2 cellular contexts compared by ENCODE assay signal in the genomic region with DNA sequence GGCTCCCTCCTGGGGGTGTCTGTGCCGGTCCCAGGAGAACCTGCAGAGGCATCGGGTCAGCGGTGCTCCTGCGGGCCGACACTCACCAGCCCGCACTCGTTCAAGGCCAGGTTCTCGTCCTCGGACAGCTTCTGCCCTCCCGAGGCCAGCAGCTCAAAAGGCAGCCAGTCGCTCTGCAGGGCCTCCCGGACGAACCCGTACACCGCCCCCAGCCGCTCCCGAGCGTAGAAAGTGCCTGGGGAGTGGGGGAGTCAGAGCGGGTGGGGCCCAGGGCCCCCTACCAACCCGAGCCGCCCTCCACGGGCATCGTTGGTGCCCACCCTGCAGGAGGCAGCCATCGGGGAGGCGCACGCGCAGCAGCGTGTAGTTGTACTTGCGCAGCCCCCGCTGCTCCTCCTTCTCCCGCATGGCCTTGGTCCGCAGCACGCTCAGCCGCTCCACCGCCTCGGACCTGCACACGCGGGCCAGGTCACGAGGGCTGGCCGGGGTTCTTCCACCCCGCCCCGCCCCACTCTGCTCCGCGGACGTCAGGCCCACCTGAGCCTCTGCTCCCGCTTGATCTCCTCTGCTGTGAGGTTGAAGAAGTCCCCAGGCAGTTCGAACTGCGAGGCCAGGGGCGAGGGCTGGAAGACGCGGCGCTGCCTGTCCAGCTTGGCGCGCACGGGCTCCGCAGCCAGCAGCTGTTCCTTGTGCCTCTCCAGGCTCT.
TF ChIP-seq lines count a peak whose summit lies in the region.

No MANE protein-coding gene starts in this region.

TF ChIP-seq in WTC11, 78 proteins besides CTCF, POLR2A, EP300 and RAD21:
- TF ChIP-seq MLX (CRISPR knock-in tag; IDR thresholded peaks at IDR 0.05) (no peak), SOX15 (CRISPR knock-in tag; IDR thresholded peaks at IDR 0.05) (no peak)
- TF ChIP-seq, protein P1, sequence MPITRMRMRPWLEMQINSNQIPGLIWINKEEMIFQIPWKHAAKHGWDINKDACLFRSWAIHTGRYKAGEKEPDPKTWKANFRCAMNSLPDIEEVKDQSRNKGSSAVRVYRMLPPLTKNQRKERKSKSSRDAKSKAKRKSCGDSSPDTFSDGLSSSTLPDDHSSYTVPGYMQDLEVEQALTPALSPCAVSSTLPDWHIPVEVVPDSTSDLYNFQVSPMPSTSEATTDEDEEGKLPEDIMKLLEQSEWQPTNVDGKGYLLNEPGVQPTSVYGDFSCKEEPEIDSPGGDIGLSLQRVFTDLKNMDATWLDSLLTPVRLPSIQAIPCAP (CRISPR knock-in tag; IDR thresholded peaks at IDR 0.05) = no peak
- TF ChIP-seq, protein P2, sequence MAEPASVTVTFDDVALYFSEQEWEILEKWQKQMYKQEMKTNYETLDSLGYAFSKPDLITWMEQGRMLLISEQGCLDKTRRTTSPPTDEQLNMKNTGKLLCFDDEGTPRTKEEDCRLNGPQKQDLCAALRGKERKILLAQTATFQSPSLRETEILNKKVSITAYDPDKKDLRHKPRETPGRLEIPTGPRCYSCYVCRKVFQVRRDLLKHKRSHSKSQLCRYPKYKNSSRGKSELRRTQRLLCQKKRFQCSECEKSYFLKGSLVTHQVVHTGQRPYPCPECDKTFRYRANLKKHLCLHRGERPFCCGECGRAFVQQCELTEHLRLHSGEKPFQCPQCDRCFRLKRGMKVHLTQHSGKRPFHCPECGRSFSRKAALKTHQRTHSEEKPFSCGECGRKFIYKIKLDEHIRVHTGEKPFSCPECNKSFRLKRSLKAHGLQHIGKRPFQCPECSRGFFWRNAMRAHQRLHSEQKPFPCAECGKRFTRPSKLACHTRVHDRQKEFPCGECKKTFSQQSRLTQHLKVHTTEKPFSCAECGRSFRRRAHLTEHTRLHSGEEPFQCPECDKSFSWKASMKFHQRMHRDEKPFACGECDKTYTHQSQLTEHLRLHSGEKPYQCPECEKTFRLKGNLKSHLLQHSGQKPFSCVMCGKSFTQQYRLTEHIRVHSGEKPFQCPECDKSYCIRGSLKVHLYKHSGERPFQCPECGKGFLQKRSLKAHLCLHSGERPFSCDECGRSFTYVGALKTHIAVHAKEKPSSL (CRISPR knock-in tag; conservative IDR thresholded peaks at IDR 0.05) = 0 out of 2 replicates have a peak, but pooled peaks have one; percentile 65

TF ChIP-seq in HepG2, 621 proteins besides CTCF, POLR2A, EP300 and RAD21 (continues in another document):
- TF ChIP-seq, protein P3, sequence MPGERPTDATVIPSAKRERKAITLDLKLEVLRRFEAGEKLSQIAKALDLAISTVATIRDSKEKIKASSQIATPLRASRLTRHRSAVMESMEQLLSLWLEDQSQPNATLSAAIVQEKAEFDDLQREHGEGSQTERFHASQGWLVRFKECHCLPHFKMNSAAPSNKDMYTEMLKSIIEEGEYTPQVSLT (CRISPR knock-in tag; IDR thresholded peaks at IDR 0.05; ENCODE audit: borderline replicate concordance, low read depth) = no peak
- TF ChIP-seq, protein P4, sequence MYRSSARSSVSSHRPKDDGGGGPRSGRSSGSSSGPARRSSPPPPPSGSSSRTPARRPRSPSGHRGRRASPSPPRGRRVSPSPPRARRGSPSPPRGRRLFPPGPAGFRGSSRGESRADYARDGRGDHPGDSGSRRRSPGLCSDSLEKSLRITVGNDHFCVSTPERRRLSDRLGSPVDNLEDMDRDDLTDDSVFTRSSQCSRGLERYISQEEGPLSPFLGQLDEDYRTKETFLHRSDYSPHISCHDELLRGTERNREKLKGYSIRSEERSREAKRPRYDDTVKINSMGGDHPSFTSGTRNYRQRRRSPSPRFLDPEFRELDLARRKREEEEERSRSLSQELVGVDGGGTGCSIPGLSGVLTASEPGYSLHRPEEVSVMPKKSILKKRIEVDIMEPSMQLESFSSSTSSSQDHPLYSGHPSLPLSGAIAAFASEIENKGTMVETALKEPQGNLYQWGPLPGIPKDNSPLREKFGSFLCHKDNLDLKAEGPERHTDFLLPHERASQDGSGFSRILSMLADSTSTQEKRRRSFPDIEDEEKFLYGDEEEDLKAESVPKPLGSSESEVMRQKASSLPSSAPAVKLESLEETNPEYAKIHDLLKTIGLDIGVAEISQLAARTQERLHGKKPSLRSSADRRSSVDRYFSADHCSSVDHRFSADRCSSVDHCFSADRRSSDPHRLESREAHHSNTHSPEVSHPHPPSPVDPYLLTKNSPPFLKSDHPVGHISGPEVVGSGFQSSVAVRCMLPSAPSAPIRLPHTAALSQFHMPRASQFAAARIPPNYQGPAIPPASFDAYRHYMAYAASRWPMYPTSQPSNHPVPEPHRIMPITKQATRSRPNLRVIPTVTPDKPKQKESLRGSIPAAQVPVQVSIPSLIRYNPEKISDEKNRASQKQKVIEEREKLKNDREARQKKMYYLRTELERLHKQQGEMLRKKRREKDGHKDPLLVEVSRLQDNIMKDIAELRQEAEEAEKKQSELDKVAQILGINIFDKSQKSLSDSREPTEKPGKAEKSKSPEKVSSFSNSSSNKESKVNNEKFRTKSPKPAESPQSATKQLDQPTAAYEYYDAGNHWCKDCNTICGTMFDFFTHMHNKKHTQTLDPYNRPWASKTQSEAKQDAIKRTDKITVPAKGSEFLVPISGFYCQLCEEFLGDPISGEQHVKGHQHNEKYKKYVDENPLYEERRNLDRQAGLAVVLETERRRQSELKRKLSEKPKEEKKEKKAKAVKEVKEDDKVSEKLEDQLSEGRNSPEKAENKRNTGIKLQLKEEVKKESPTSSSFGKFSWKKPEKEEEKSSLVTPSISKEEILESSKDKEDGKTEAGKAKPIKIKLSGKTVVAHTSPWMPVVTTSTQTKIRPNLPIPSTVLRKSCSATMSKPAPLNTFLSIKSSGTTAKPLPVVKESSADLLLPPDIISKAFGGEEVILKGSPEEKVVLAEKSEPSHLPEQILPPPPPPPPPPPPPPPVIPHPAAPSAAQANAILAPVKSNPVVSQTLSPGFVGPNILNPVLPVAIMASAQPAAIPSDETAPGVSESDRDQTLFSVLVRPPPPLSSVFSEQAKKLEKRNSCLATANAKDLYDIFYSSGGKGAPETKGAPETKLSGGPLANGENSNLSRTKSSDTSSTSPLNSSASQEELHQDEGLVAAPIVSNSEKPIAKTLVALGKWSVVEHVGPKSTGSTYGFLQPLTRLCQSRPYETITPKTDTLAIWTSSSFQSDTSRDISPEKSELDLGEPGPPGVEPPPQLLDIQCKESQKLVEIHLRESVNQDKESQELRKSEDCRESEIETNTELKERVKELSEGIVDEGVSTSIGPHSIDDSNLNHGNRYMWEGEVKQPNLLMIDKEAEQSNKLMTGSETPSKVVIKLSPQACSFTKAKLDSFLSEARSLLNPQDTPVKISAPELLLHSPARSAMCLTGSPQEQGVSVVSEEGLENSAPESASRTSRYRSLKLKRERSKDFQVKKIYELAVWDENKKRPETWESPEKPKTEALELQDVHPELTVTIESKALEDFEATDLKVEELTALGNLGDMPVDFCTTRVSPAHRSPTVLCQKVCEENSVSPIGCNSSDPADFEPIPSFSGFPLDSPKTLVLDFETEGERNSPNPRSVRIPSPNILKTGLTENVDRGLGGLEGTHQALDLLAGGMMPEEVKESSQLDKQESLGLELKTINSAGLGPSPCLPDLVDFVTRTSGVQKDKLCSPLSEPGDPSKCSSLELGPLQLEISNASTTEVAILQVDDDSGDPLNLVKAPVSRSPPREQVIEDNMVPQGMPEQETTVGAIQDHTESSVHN (CRISPR knock-in tag; IDR thresholded peaks at IDR 0.05) = no peak
- TF ChIP-seq ZNF224 (CRISPR knock-in tag; IDR thresholded peaks at IDR 0.05) (no peak), ZNF205 (CRISPR knock-in tag; IDR thresholded peaks at IDR 0.05) (no peak), NFE2L1 (CRISPR knock-in tag; IDR thresholded peaks at IDR 0.05; ENCODE audit: borderline replicate concordance) (no peak), RBM22 (optimal IDR thresholded peaks at IDR 0.05; ENCODE audit: low read length) (no peak), AGO1 (IDR thresholded peaks at IDR 0.05; ENCODE audit: low read depth, low read length, poor library complexity, severe bottlenecking) (peak; percentile 58), GFI1 (CRISPR knock-in tag; IDR thresholded peaks at IDR 0.05; ENCODE audit: borderline replicate concordance) (no peak), LRRFIP1 (CRISPR knock-in tag; conservative IDR thresholded peaks at IDR 0.05) (no peak), RBFOX2 (IDR thresholded peaks at IDR 0.05; ENCODE audit: low read depth, low read length) (peak; percentile 58; the same call in 1 of the 2 replicates), ZNF800 (CRISPR knock-in tag; IDR thresholded peaks at IDR 0.05) (no peak), KLF6 (CRISPR knock-in tag; IDR thresholded peaks at IDR 0.05) (no peak), KDM4B (CRISPR knock-in tag; IDR thresholded peaks at IDR 0.05) (no peak), AGO2 (optimal IDR thresholded peaks at IDR 0.05; ENCODE audit: low read depth, low read length) (peak; percentile 32), CAMTA2 (CRISPR knock-in tag; IDR thresholded peaks at IDR 0.05; ENCODE audit: borderline replicate concordance) (no peak)
- TF ChIP-seq, protein P5, sequence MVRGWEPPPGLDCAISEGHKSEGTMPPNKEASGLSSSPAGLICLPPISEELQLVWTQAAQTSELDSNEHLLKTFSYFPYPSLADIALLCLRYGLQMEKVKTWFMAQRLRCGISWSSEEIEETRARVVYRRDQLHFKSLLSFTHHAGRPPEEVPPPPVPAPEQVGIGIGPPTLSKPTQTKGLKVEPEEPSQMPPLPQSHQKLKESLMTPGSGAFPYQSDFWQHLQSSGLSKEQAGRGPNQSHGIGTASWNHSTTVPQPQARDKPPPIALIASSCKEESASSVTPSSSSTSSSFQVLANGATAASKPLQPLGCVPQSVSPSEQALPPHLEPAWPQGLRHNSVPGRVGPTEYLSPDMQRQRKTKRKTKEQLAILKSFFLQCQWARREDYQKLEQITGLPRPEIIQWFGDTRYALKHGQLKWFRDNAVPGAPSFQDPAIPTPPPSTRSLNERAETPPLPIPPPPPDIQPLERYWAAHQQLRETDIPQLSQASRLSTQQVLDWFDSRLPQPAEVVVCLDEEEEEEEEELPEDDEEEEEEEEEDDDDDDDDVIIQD (CRISPR knock-in tag; IDR thresholded peaks at IDR 0.05; ENCODE audit: low read depth) = no peak
- TF ChIP-seq, protein P6, sequence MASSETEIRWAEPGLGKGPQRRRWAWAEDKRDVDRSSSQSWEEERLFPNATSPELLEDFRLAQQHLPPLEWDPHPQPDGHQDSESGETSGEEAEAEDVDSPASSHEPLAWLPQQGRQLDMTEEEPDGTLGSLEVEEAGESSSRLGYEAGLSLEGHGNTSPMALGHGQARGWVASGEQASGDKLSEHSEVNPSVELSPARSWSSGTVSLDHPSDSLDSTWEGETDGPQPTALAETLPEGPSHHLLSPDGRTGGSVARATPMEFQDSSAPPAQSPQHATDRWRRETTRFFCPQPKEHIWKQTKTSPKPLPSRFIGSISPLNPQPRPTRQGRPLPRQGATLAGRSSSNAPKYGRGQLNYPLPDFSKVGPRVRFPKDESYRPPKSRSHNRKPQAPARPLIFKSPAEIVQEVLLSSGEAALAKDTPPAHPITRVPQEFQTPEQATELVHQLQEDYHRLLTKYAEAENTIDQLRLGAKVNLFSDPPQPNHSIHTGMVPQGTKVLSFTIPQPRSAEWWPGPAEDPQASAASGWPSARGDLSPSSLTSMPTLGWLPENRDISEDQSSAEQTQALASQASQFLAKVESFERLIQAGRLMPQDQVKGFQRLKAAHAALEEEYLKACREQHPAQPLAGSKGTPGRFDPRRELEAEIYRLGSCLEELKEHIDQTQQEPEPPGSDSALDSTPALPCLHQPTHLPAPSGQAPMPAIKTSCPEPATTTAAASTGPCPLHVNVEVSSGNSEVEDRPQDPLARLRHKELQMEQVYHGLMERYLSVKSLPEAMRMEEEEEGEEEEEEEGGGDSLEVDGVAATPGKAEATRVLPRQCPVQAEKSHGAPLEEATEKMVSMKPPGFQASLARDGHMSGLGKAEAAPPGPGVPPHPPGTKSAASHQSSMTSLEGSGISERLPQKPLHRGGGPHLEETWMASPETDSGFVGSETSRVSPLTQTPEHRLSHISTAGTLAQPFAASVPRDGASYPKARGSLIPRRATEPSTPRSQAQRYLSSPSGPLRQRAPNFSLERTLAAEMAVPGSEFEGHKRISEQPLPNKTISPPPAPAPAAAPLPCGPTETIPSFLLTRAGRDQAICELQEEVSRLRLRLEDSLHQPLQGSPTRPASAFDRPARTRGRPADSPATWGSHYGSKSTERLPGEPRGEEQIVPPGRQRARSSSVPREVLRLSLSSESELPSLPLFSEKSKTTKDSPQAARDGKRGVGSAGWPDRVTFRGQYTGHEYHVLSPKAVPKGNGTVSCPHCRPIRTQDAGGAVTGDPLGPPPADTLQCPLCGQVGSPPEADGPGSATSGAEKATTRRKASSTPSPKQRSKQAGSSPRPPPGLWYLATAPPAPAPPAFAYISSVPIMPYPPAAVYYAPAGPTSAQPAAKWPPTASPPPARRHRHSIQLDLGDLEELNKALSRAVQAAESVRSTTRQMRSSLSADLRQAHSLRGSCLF (CRISPR knock-in tag; IDR thresholded peaks at IDR 0.05; ENCODE audit: borderline replicate concordance) = no peak
